In the genomic region with DNA sequence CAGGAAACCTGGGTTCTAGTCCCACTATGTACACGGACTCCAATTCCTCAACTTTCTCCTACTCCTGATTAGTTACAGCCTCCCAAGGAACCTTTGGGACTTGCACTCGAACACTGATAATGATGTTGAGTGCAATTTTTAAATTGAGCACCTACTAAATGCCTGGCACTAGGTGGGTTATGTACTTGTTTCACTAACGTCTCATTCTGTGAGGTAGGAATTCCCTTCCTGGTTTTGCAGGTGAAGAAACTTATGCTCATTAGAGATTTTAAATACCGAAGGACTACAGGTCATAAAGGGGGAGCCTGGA, we compare ENCODE assay signal across 8 cellular contexts.
A peak's percentile ranks its signal among the peaks of the same experiment; 100 is the strongest.
DNase-seq lines count a peak whose midpoint lies in the region; ATAC-seq and TF ChIP-seq lines count a peak whose summit lies in the region.

No MANE protein-coding gene starts in this region.

- H3K27me3 ChIP-seq in stomach smooth muscle (ENCODE audit: control insufficient read depth in 1 of 2, insufficient read depth in 2 of 2, low read length in 2 of 2), result no peaks in the 10 kb centered on the region

- DNase-seq in T-helper 1 cell (no peak), ecto neural progenitor cell (ENCODE audit: low spot score) (no peak)
- no peak for DNase-seq in stimulated activated CD4-positive, alpha-beta T cell treated with anti-CD3 and anti-CD28 coated beads, Interleukin-2, amount 100 ng/mL, for 24 hours

- ATAC-seq in HG02610 (IDR thresholded peaks at IDR 0.05; ENCODE audit: unreplicated experiment), result no peak

- H3K27me3 Mint-ChIP-seq in T-helper 1 cell treated with Interleukin-12 subunit alpha and Interleukin-12 subunit beta and Interleukin-4 antibody, amounts not matched to agents 30 μg/mL and 1 μg/mL, for 36 hours (ENCODE audit: low read depth), result no peaks in the 10 kb centered on the region

- H3K9ac ChIP-seq in stomach smooth muscle (ENCODE audit: low read length in 2 of 2), result peak overlapping the region; percentile 58 to 96

- peaks cover 35% of the 10 kb centered on the region for H3K4me1 Mint-ChIP-seq in T-helper 1 cell treated with Interleukin-12 subunit alpha and Interleukin-12 subunit beta and Interleukin-4 antibody, amounts not matched to agents 30 μg/mL and 1 μg/mL, for 36 hours (ENCODE audit: low read depth)

- no peaks in the 10 kb centered on the region for H3K9me3 ChIP-seq in stomach smooth muscle (ENCODE audit: control insufficient read depth in 2 of 2, low read length in 2 of 2)

- peaks cover 5% of the 10 kb centered on the region for H3K4me1 ChIP-seq in stomach smooth muscle (ENCODE audit: control insufficient read depth, insufficient read depth, low read length)

- TF ChIP-seq CTCF in VCaP (conservative IDR thresholded peaks at IDR 0.05), result no peak

- H3K27ac Mint-ChIP-seq in T-helper 1 cell treated with Interleukin-12 subunit alpha and Interleukin-12 subunit beta and Interleukin-4 antibody, amounts not matched to agents 30 μg/mL and 1 μg/mL, for 36 hours, result peak overlapping the region; percentile 92

- peaks cover 0 to 3% of the 10 kb centered on the region in 2 donors for H3K36me3 ChIP-seq in stomach smooth muscle (ENCODE audit: control insufficient read depth in 2 of 2, insufficient read depth in 2 of 2, low read length in 2 of 2)

- H3K36me3 Mint-ChIP-seq in T-helper 1 cell treated with Interleukin-12 subunit alpha and Interleukin-12 subunit beta and Interleukin-4 antibody, amounts not matched to agents 30 μg/mL and 1 μg/mL, for 36 hours (ENCODE audit: low read depth), result peaks cover 11% of the 10 kb centered on the region

- H3K4me3 Mint-ChIP-seq in T-helper 1 cell treated with Interleukin-12 subunit alpha and Interleukin-12 subunit beta and Interleukin-4 antibody, amounts not matched to agents 30 μg/mL and 1 μg/mL, for 36 hours, result peak overlapping the region; percentile 92

- no peaks in the 10 kb centered on the region for H3K9me3 Mint-ChIP-seq in T-helper 1 cell treated with Interleukin-12 subunit alpha and Interleukin-12 subunit beta and Interleukin-4 antibody, amounts not matched to agents 30 μg/mL and 1 μg/mL, for 36 hours

- H3K4me3 ChIP-seq in iPS-11a (ENCODE audit: low read depth, low read length) (peak overlapping the region; percentile 92), stomach smooth muscle (ENCODE audit: low read length in 2 of 2) (peak overlapping the region; percentile 90 to 98)

- H3K27ac ChIP-seq in VCaP, result peak overlapping the region; percentile 88
- no peak overlapping the region for H3K27ac ChIP-seq in stomach smooth muscle (ENCODE audit: low read length)
